Comparison of ENCODE assay signal across 1 cellular context in the genomic region with DNA sequence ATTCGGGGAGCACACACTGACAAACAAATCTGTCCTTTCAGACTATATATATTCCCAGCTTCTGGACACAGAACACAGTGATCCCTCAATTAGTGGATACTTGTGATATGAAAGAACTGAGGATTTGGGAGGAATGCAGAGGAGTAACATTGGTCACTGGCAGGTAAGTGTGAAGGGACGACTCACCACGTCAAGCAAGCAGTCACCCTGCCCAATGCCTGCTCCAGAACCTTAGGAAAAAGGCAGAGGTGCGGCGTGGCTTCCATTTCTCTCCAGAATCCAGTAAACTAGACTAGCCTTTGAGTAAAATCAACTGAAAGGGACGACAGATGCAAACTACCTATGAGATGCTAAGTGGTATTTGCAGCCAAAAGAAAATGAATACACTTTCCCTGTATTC.
TF ChIP-seq lines count a peak whose summit lies in the region.

No MANE protein-coding gene starts in this region.

TF ChIP-seq in H1, 55 proteins besides CTCF, POLR2A, EP300 and RAD21:
- TF ChIP-seq KDM4A (IDR thresholded peaks at IDR 0.05; ENCODE audit: low read depth, low read length, severe bottlenecking) (no peak), RFX5 (IDR thresholded peaks at IDR 0.05; ENCODE audit: borderline replicate concordance, low read depth, low read length) (no peak), ASH2L (IDR thresholded peaks at IDR 0.05; ENCODE audit: low read length) (no peak), GTF2F1 (IDR thresholded peaks at IDR 0.05; ENCODE audit: borderline replicate concordance, low read depth, low read length) (no peak), CHD2 (IDR thresholded peaks at IDR 0.05; ENCODE audit: low read length) (no peak), POLR2AphosphoS5 (IDR thresholded peaks at IDR 0.05; ENCODE audit: low read depth, low read length) (no peak), MAFK (IDR thresholded peaks at IDR 0.05; ENCODE audit: low read depth, low read length) (no peak), SIX5 (IDR thresholded peaks at IDR 0.05; ENCODE audit: low read depth, low read length) (no peak), CTBP2 (IDR thresholded peaks at IDR 0.05; ENCODE audit: borderline replicate concordance, insufficient read depth, insufficient read length, low read length) (no peak), CEBPB (IDR thresholded peaks at IDR 0.05; ENCODE audit: low read depth, low read length) (no peak)
- TF ChIP-seq, protein P1, sequence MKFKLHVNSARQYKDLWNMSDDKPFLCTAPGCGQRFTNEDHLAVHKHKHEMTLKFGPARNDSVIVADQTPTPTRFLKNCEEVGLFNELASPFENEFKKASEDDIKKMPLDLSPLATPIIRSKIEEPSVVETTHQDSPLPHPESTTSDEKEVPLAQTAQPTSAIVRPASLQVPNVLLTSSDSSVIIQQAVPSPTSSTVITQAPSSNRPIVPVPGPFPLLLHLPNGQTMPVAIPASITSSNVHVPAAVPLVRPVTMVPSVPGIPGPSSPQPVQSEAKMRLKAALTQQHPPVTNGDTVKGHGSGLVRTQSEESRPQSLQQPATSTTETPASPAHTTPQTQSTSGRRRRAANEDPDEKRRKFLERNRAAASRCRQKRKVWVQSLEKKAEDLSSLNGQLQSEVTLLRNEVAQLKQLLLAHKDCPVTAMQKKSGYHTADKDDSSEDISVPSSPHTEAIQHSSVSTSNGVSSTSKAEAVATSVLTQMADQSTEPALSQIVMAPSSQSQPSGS (IDR thresholded peaks at IDR 0.05; ENCODE audit: low read length), result no peak
TF ChIP-seq in H1: peak in this region for 0.
